ENCODE assay signal across 9 cellular contexts in the genomic region with DNA sequence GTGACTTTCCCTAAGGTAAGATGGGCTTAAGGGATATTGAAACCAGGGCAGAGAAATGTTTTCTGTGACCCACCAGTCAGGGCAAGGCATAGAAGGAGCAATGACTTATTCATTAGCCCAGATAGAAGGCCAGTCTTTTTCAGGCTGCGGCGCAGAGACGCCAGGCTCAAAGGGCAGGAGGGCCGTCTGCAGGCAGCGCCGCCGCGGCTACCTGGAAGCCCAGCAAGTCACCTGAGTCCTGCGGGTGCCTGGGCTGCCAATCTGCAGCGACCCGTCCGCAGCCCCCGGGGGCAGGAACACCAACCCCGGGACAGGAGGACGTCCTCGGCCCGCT. TPM values are rescaled to one million over a fixed set of nuclear protein-coding genes. Genes with fewer than 3 reads are reported as not detected.
DNase-seq lines count a peak whose midpoint lies in the region; ATAC-seq and TF ChIP-seq lines count a peak whose summit lies in the region.
"Had no signal": no experiment of that assay in that cellular context is flagged by ENCODE, and none has a peak within 500 bp of the region (broad histone marks: within the 10 kb centered on the region; RNA-seq: fewer than 3 reads in every experiment).

No MANE protein-coding gene starts in this region.

- ATAC-seq in left ventricle myocardium superior (no peak), GM18909 (IDR thresholded peaks at IDR 0.05; ENCODE audit: poor library complexity, unreplicated experiment) (no peak)

- H3K27me3 ChIP-seq in cardiac muscle cell = peaks cover 91% of the 10 kb centered on the region
- peaks cover 19% of the 10 kb centered on the region for H3K27me3 ChIP-seq in colonic mucosa
- peaks cover 14 to 15% of the 10 kb centered on the region in 2 donors for H3K27me3 ChIP-seq in mucosa of rectum (ENCODE audit: control insufficient read depth in 2 of 2, insufficient read depth in 2 of 2, low read length in 2 of 2)
- H3K27me3 ChIP-seq in uterus = peaks cover 0 to 9% of the 10 kb centered on the region in 2 donors

- H3K27ac ChIP-seq in cardiac muscle cell (no peak overlapping the region), colonic mucosa (no peak overlapping the region), mucosa of rectum (ENCODE audit: low read depth in 2 of 2, low read length in 2 of 2) (no peak overlapping the region), uterus (no peak overlapping the region)

- no peaks in the 10 kb centered on the region for H3K4me1 ChIP-seq in cardiac muscle cell (ENCODE audit: low read depth)
- H3K4me1 ChIP-seq in colonic mucosa = peaks cover 4% of the 10 kb centered on the region
- peaks cover 0 to 6% of the 10 kb centered on the region in 2 donors for H3K4me1 ChIP-seq in mucosa of rectum (ENCODE audit: control insufficient read depth in 2 of 2, insufficient read depth in 2 of 2, low read length in 2 of 2)
- no peaks in the 10 kb centered on the region for H3K4me1 ChIP-seq in uterus

- H3K9ac ChIP-seq in colonic mucosa (ENCODE audit: low read depth in 2 of 2, low read length in 2 of 2) (no peak overlapping the region), mucosa of rectum (ENCODE audit: low read depth in 1 of 2, low read length in 2 of 2) (no peak overlapping the region)

- no peak for TF ChIP-seq POLR2A in uterus (IDR thresholded peaks at IDR 0.05)

- H3K4me3 ChIP-seq in cardiac muscle cell (peak overlapping the region; percentile 52), colonic mucosa (peak overlapping the region; percentile 54), mucosa of rectum (ENCODE audit: low read length in 2 of 2) (peak overlapping the region; percentile 19 to 44), uterus (peak overlapping the region; percentile 8 to 42)

- no peaks in the 10 kb centered on the region for H3K36me3 ChIP-seq in cardiac muscle cell
- no peaks in the 10 kb centered on the region for H3K36me3 ChIP-seq in colonic mucosa
- no peaks in the 10 kb centered on the region for H3K36me3 ChIP-seq in mucosa of rectum (ENCODE audit: control insufficient read depth in 2 of 2, insufficient read depth in 2 of 2, low read length in 2 of 2)
- no peaks in the 10 kb centered on the region for H3K36me3 ChIP-seq in uterus

- no peak for DNase-seq in cardiac muscle cell (ENCODE audit: low read depth in 1 of 2, low spot score in 1 of 2)
- no peak for DNase-seq in left ventricle myocardium superior
- DNase-seq in colonic mucosa = no peak
- no peak for DNase-seq in uterus
- no peak for DNase-seq in SIG-M5 treated with dmso at 0.1 percent for 504 hours (lab: John Stamatoyannopoulos, UW; ENCODE audit: unreplicated experiment)
- DNase-seq in NCI-H128 (lab: John Stamatoyannopoulos, UW; ENCODE audit: unreplicated experiment) = no peak
- DNase-seq: SHP77 had no signal

- H3K9me3 ChIP-seq in cardiac muscle cell (ENCODE audit: low read depth) = no peaks in the 10 kb centered on the region
- H3K9me3 ChIP-seq in colonic mucosa = no peaks in the 10 kb centered on the region
- no peaks in the 10 kb centered on the region for H3K9me3 ChIP-seq in mucosa of rectum (ENCODE audit: control insufficient read depth in 2 of 2, low read length in 2 of 2)
- no peaks in the 10 kb centered on the region for H3K9me3 ChIP-seq in uterus

- TF ChIP-seq CTCF in cardiac muscle cell (IDR thresholded peaks at IDR 0.05; ENCODE audit: low read depth, low read length) (no peak), colonic mucosa (IDR thresholded peaks at IDR 0.05) (no peak), uterus (IDR thresholded peaks at IDR 0.05) (no peak)

- intact Hi-C loops in left ventricle myocardium superior (cut with micrococcal nuclease) (no loop called here), colonic mucosa (cut with DNase I) (no loop called here), uterus (cut with DNase I; ENCODE audit: low total_unique reads) (no loop called here)

RNA-seq across cellular contexts. Expression of a gene that starts 0.3 kb away (rescaled TPM):
- 0.06 and 0.42 TPM in 2 replicates for total RNA-seq in cardiac muscle cell
- not detected in 2 replicates for polyA plus RNA-seq in cardiac muscle cell
- total RNA-seq in left ventricle myocardium superior = 3.1 TPM
- 1 to 10 TPM; 1.1 TPM for total RNA-seq in colonic mucosa
- 1 to 10 TPM in 3 of 4 donors, not detected in 1; 2.4 to 7.0 (median 2.4) TPM for total RNA-seq in uterus
